16 cellular contexts compared by ENCODE assay signal in genomic region chr22:24059121-24059520, GRCh38.
A peak's percentile ranks its signal among the peaks of the same experiment; 100 is the strongest.
DNase-seq lines count a peak whose midpoint lies in the region; ATAC-seq and TF ChIP-seq lines count a peak whose summit lies in the region.
"Had no signal": no experiment of that assay in that cellular context is flagged by ENCODE, and none has a peak within 500 bp of the region (broad histone marks: within the 10 kb centered on the region; RNA-seq: fewer than 3 reads in every experiment).

No MANE protein-coding gene starts in this region.

- in situ Hi-C loops in brain microvascular endothelial cell (cut with HindIII; ENCODE audit: low pct_ligation_motif_present, low sequenced_read_pairs), result loop anchor here (5.0 kb wide), 1 partner anchor 52 kb away; the partner anchor contains the start of gene GSTT4

- DNase-seq in HCEC 1CT (peak; percentile 95), brain microvascular endothelial cell (peak; percentile 87), iris pigment epithelial cell (ENCODE audit: low read depth) (peak; percentile 89), tibial artery (peak in 1 of 2 donors; percentile 75), DMS 273 (lab: John Stamatoyannopoulos, UW; ENCODE audit: unreplicated experiment) (no peak)
- DNase-seq: activated CD4-positive, alpha-beta memory T cell treated with anti-CD3 and anti-CD28 coated beads for 36 hours; activated gamma-delta T cell; DMS153; NCI-H2081; nucleus accumbens; stimulated activated naive CD4-positive, alpha-beta T cell treated with Interleukin-2 at 50 U/mL for 16 hours; SW 1271 had no signal

- intact Hi-C loops in tibial artery (cut with DNase I; ENCODE audit: low total_unique reads), result loop anchor here (5.0 kb wide), 1 partner anchor 47 kb away; the partner anchor contains the start of gene CABIN1

- H3K4me3 ChIP-seq in brain microvascular endothelial cell (ENCODE audit: low read depth, low read length), result no peak overlapping the region
- H3K4me3 ChIP-seq in tibial artery, result no peak overlapping the region
- H3K4me3 ChIP-seq: hepatocyte, K562 had no signal

- peaks cover 0 to 36% (median 20%) of the 10 kb centered on the region in 4 donors for H3K4me1 ChIP-seq in tibial artery

- H3K27me3 ChIP-seq in brain microvascular endothelial cell (replicated peaks), result no peaks in the 10 kb centered on the region
- no peaks in the 10 kb centered on the region for H3K27me3 ChIP-seq in tibial artery
- H3K27me3 ChIP-seq: hepatocyte had no signal

- peaks cover 46% of the 10 kb centered on the region for H3K36me3 ChIP-seq in brain microvascular endothelial cell (replicated peaks)
- H3K36me3 ChIP-seq in tibial artery, result peaks cover 12 to 98% (median 59%) of the 10 kb centered on the region in 3 donors

- H3K27ac ChIP-seq in brain microvascular endothelial cell (peak overlapping the region; percentile 73), tibial artery (peak overlapping the region; percentile 71 to 72)
- H3K27ac ChIP-seq: hepatocyte had no signal

- TF ChIP-seq CTCF in brain microvascular endothelial cell (IDR thresholded peaks at IDR 0.05; ENCODE audit: low read depth, low read length, missing control alignments) (no peak), tibial artery (IDR thresholded peaks at IDR 0.05) (no peak)

- H3K9me3 ChIP-seq in tibial artery, result no peaks in the 10 kb centered on the region

- ATAC-seq in GM21529 (IDR thresholded peaks at IDR 0.05; ENCODE audit: unreplicated experiment) (no peak), HG02588 (IDR thresholded peaks at IDR 0.05; ENCODE audit: unreplicated experiment) (no peak)
- ATAC-seq: K562 had no signal
